1 cellular context compared by ENCODE assay signal in the genomic region with DNA sequence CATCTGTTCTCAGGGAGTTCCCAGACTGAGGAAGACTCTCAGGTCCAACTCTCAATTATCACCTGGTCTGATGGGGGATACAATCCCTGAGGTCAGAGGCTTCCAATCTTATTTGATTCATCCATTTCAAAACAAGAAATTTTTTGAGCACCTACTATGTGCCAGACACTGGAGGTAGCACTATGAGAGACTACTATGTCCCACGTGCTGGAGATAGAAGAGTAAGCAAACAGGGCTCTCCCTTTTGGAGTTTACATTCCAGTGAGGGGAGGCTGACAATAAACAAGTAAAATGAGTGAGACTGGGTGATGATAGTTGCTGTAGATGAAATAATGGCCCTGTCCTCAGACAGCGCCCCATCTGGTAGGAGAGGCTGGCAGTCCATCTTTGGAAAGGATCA.
TF ChIP-seq lines count a peak whose summit lies in the region.

No MANE protein-coding gene starts in this region.

TF ChIP-seq in GM23338, 12 proteins besides CTCF, POLR2A, EP300 and RAD21:
- TF ChIP-seq, protein P1, sequence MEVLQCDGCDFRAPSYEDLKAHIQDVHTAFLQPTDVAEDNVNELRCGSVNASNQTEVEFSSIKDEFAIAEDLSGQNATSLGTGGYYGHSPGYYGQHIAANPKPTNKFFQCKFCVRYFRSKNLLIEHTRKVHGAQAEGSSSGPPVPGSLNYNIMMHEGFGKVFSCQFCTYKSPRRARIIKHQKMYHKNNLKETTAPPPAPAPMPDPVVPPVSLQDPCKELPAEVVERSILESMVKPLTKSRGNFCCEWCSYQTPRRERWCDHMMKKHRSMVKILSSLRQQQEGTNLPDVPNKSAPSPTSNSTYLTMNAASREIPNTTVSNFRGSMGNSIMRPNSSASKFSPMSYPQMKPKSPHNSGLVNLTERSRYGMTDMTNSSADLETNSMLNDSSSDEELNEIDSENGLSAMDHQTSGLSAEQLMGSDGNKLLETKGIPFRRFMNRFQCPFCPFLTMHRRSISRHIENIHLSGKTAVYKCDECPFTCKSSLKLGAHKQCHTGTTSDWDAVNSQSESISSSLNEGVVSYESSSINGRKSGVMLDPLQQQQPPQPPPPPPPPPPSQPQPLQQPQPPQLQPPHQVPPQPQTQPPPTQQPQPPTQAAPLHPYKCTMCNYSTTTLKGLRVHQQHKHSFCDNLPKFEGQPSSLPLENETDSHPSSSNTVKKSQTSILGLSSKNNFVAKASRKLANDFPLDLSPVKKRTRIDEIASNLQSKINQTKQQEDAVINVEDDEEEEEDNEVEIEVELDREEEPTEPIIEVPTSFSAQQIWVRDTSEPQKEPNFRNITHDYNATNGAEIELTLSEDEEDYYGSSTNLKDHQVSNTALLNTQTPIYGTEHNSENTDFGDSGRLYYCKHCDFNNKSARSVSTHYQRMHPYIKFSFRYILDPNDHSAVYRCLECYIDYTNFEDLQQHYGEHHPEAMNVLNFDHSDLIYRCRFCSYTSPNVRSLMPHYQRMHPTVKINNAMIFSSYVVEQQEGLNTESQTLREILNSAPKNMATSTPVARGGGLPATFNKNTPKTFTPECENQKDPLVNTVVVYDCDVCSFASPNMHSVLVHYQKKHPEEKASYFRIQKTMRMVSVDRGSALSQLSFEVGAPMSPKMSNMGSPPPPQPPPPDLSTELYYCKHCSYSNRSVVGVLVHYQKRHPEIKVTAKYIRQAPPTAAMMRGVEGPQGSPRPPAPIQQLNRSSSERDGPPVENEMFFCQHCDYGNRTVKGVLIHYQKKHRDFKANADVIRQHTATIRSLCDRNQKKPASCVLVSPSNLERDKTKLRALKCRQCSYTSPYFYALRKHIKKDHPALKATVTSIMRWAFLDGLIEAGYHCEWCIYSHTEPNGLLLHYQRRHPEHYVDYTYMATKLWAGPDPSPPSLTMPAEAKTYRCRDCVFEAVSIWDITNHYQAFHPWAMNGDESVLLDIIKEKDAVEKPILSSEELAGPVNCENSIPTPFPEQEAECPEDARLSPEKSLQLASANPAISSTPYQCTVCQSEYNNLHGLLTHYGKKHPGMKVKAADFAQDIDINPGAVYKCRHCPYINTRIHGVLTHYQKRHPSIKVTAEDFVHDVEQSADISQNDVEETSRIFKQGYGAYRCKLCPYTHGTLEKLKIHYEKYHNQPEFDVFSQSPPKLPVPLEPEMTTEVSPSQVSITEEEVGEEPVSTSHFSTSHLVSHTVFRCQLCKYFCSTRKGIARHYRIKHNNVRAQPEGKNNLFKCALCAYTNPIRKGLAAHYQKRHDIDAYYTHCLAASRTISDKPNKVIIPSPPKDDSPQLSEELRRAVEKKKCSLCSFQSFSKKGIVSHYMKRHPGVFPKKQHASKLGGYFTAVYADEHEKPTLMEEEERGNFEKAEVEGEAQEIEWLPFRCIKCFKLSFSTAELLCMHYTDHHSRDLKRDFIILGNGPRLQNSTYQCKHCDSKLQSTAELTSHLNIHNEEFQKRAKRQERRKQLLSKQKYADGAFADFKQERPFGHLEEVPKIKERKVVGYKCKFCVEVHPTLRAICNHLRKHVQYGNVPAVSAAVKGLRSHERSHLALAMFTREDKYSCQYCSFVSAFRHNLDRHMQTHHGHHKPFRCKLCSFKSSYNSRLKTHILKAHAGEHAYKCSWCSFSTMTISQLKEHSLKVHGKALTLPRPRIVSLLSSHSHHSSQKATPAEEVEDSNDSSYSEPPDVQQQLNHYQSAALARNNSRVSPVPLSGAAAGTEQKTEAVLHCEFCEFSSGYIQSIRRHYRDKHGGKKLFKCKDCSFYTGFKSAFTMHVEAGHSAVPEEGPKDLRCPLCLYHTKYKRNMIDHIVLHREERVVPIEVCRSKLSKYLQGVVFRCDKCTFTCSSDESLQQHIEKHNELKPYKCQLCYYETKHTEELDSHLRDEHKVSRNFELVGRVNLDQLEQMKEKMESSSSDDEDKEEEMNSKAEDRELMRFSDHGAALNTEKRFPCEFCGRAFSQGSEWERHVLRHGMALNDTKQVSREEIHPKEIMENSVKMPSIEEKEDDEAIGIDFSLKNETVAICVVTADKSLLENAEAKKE (CRISPR knock-in tag; IDR thresholded peaks at IDR 0.05): no peak
- TF ChIP-seq ZNF114 (CRISPR knock-in tag; IDR thresholded peaks at IDR 0.05) (no peak), CREB1 (CRISPR knock-in tag; IDR thresholded peaks at IDR 0.05; ENCODE audit: low read depth) (no peak), EZH2phosphoT487 (IDR thresholded peaks at IDR 0.05; ENCODE audit: unreplicated experiment) (no peak), STAT1 (IDR thresholded peaks at IDR 0.05; ENCODE audit: unreplicated experiment) (no peak), JUNB (IDR thresholded peaks at IDR 0.05; ENCODE audit: unreplicated experiment) (no peak), EZH2 (IDR thresholded peaks at IDR 0.05; ENCODE audit: low read depth, unreplicated experiment) (no peak), ZNF331 (CRISPR knock-in tag; IDR thresholded peaks at IDR 0.05; ENCODE audit: low read depth) (no peak)
- TF ChIP-seq, protein P2, sequence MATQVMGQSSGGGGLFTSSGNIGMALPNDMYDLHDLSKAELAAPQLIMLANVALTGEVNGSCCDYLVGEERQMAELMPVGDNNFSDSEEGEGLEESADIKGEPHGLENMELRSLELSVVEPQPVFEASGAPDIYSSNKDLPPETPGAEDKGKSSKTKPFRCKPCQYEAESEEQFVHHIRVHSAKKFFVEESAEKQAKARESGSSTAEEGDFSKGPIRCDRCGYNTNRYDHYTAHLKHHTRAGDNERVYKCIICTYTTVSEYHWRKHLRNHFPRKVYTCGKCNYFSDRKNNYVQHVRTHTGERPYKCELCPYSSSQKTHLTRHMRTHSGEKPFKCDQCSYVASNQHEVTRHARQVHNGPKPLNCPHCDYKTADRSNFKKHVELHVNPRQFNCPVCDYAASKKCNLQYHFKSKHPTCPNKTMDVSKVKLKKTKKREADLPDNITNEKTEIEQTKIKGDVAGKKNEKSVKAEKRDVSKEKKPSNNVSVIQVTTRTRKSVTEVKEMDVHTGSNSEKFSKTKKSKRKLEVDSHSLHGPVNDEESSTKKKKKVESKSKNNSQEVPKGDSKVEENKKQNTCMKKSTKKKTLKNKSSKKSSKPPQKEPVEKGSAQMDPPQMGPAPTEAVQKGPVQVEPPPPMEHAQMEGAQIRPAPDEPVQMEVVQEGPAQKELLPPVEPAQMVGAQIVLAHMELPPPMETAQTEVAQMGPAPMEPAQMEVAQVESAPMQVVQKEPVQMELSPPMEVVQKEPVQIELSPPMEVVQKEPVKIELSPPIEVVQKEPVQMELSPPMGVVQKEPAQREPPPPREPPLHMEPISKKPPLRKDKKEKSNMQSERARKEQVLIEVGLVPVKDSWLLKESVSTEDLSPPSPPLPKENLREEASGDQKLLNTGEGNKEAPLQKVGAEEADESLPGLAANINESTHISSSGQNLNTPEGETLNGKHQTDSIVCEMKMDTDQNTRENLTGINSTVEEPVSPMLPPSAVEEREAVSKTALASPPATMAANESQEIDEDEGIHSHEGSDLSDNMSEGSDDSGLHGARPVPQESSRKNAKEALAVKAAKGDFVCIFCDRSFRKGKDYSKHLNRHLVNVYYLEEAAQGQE (IDR thresholded peaks at IDR 0.05; ENCODE audit: unreplicated experiment): no peak
